1 cellular context compared by ENCODE assay signal in genomic region chr5:83101514-83101913, GRCh38.
TF ChIP-seq lines count a peak whose summit lies in the region.

No MANE protein-coding gene starts in this region.

TF ChIP-seq in WTC11, 78 proteins besides CTCF, POLR2A, EP300 and RAD21 (continued from another document):
- TF ChIP-seq, protein P1, sequence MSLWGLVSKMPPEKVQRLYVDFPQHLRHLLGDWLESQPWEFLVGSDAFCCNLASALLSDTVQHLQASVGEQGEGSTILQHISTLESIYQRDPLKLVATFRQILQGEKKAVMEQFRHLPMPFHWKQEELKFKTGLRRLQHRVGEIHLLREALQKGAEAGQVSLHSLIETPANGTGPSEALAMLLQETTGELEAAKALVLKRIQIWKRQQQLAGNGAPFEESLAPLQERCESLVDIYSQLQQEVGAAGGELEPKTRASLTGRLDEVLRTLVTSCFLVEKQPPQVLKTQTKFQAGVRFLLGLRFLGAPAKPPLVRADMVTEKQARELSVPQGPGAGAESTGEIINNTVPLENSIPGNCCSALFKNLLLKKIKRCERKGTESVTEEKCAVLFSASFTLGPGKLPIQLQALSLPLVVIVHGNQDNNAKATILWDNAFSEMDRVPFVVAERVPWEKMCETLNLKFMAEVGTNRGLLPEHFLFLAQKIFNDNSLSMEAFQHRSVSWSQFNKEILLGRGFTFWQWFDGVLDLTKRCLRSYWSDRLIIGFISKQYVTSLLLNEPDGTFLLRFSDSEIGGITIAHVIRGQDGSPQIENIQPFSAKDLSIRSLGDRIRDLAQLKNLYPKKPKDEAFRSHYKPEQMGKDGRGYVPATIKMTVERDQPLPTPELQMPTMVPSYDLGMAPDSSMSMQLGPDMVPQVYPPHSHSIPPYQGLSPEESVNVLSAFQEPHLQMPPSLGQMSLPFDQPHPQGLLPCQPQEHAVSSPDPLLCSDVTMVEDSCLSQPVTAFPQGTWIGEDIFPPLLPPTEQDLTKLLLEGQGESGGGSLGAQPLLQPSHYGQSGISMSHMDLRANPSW (CRISPR knock-in tag; conservative IDR thresholded peaks at IDR 0.05; ENCODE audit: low read depth), result no peak
- TF ChIP-seq, protein P2, sequence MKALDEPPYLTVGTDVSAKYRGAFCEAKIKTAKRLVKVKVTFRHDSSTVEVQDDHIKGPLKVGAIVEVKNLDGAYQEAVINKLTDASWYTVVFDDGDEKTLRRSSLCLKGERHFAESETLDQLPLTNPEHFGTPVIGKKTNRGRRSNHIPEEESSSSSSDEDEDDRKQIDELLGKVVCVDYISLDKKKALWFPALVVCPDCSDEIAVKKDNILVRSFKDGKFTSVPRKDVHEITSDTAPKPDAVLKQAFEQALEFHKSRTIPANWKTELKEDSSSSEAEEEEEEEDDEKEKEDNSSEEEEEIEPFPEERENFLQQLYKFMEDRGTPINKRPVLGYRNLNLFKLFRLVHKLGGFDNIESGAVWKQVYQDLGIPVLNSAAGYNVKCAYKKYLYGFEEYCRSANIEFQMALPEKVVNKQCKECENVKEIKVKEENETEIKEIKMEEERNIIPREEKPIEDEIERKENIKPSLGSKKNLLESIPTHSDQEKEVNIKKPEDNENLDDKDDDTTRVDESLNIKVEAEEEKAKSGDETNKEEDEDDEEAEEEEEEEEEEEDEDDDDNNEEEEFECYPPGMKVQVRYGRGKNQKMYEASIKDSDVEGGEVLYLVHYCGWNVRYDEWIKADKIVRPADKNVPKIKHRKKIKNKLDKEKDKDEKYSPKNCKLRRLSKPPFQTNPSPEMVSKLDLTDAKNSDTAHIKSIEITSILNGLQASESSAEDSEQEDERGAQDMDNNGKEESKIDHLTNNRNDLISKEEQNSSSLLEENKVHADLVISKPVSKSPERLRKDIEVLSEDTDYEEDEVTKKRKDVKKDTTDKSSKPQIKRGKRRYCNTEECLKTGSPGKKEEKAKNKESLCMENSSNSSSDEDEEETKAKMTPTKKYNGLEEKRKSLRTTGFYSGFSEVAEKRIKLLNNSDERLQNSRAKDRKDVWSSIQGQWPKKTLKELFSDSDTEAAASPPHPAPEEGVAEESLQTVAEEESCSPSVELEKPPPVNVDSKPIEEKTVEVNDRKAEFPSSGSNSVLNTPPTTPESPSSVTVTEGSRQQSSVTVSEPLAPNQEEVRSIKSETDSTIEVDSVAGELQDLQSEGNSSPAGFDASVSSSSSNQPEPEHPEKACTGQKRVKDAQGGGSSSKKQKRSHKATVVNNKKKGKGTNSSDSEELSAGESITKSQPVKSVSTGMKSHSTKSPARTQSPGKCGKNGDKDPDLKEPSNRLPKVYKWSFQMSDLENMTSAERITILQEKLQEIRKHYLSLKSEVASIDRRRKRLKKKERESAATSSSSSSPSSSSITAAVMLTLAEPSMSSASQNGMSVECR (CRISPR knock-in tag; IDR thresholded peaks at IDR 0.05; ENCODE audit: borderline replicate concordance), result no peak
